In genomic region chr3:191192270-191192669, GRCh38 we compare ENCODE assay signal across 8 cellular contexts. TPM values are rescaled to one million over a fixed set of nuclear protein-coding genes. Genes with fewer than 3 reads are reported as not detected.
"Had no signal": no experiment of that assay in that cellular context is flagged by ENCODE, and none has a peak within 500 bp of the region (broad histone marks: within the 10 kb centered on the region; RNA-seq: fewer than 3 reads in every experiment).

No MANE protein-coding gene starts in this region.

RNA-seq across cellular contexts. Expression of gene OSTN, which starts 6.8 kb away (rescaled TPM):
- total RNA-seq: M059J, NCI-H460, OCI-LY7, PC-9, RPMI7951, SJCRH30, SK-MEL-5, T-cell had no signal
